1 cellular context compared by ENCODE assay signal in the genomic region with DNA sequence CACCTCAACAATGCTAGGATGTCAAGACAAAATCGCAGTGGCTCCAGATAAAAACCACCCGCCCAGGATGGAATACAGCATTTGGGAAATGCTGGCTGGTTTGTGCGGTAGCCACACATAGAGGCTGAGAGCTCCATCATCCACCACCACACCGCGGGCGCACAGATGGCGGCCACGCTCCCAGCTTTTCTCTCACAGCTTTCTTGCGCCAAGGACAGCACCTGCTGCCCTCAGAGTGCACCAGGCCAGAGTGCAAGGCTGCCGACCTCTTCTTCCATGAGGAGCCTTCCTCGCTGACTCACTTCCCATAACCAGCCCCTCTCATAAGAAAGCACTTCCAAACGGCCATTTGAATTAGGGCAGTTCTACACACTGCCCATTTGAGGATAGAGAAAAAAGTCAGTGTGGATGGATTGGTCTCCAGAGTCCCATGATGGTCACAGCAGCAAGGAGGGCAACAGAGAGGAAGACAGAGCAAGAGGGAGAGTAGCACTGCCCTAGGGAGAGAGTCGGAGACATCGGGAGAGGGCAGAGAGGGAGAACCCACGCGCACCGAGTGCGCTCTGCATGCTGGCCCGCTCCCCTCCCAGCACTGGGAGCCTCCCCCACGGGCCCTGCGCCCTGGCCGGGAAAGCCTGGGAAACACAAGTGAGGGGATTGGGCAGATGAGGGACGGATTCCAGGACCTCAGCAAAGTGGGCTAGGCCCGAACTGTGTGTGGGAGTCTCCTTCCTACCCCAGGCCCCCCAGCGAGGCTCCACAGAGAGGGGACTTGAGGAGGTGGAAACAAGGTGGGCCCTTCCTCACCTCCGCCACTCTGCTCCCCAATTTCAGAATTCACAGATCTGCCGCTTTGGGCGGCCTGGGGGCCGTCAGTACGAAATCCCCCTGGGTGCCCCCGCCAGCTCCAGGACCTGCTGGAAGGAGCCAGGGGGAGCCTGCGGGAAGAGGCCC.
TF ChIP-seq lines count a peak whose summit lies in the region.

No MANE protein-coding gene starts in this region.

TF ChIP-seq in H1, 55 proteins besides CTCF, POLR2A, EP300 and RAD21:
- no peak for TF ChIP-seq KDM5A (IDR thresholded peaks at IDR 0.05; ENCODE audit: low read length)
- no peak for TF ChIP-seq EGR1 (IDR thresholded peaks at IDR 0.05; ENCODE audit: borderline replicate concordance, low read depth, low read length)
- TF ChIP-seq RXRA (IDR thresholded peaks at IDR 0.05; ENCODE audit: insufficient read depth, low read depth, low read length), result no peak
- TF ChIP-seq KDM4A (IDR thresholded peaks at IDR 0.05; ENCODE audit: low read depth, low read length, severe bottlenecking), result no peak
- TF ChIP-seq, protein P1, sequence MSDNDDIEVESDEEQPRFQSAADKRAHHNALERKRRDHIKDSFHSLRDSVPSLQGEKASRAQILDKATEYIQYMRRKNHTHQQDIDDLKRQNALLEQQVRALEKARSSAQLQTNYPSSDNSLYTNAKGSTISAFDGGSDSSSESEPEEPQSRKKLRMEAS (IDR thresholded peaks at IDR 0.05), result no peak
- no peak for TF ChIP-seq POLR2AphosphoS5 (IDR thresholded peaks at IDR 0.05; ENCODE audit: low read depth, low read length)
- no peak for TF ChIP-seq RBBP5 (IDR thresholded peaks at IDR 0.05; ENCODE audit: borderline replicate concordance, low read depth, low read length)
- no peak for TF ChIP-seq HDAC6 (IDR thresholded peaks at IDR 0.05; ENCODE audit: low read depth, low read length)
- TF ChIP-seq CHD2 (IDR thresholded peaks at IDR 0.05; ENCODE audit: low read length), result no peak
- no peak for TF ChIP-seq PHF8 (conservative IDR thresholded peaks at IDR 0.05; ENCODE audit: low read depth, low read length)
- TF ChIP-seq SRF (IDR thresholded peaks at IDR 0.05; ENCODE audit: low read depth, low read length), result no peak
- no peak for TF ChIP-seq JUN (IDR thresholded peaks at IDR 0.05; ENCODE audit: low read depth, low read length)
- TF ChIP-seq YY1 (IDR thresholded peaks at IDR 0.05; ENCODE audit: low read depth, low read length), result no peak
- TF ChIP-seq SUZ12 (IDR thresholded peaks at IDR 0.05; ENCODE audit: low read length), result no peak
- no peak for TF ChIP-seq BRCA1 (IDR thresholded peaks at IDR 0.05; ENCODE audit: low read depth, low read length)
- TF ChIP-seq, protein P2, sequence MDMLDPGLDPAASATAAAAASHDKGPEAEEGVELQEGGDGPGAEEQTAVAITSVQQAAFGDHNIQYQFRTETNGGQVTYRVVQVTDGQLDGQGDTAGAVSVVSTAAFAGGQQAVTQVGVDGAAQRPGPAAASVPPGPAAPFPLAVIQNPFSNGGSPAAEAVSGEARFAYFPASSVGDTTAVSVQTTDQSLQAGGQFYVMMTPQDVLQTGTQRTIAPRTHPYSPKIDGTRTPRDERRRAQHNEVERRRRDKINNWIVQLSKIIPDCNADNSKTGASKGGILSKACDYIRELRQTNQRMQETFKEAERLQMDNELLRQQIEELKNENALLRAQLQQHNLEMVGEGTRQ (IDR thresholded peaks at IDR 0.05; ENCODE audit: low read length), result no peak
- TF ChIP-seq NRF1 (IDR thresholded peaks at IDR 0.05; ENCODE audit: low read depth, low read length), result no peak
- TF ChIP-seq SIX5 (IDR thresholded peaks at IDR 0.05; ENCODE audit: low read depth, low read length), result no peak
- no peak for TF ChIP-seq TEAD4 (IDR thresholded peaks at IDR 0.05; ENCODE audit: low read depth, low read length)
- TF ChIP-seq BCL11A (IDR thresholded peaks at IDR 0.05; ENCODE audit: low read depth in 2 of 2, low read length in 2 of 2), result no peak
